In genomic region chr2:231050018-231050901, GRCh38 we compare ENCODE assay signal across 1 cellular context.
TF ChIP-seq lines count a peak whose summit lies in the region.

No MANE protein-coding gene starts in this region.

TF ChIP-seq in HepG2, 621 proteins besides CTCF, POLR2A, EP300 and RAD21 (continued from another document and continues in another):
- peak; percentile 100 for TF ChIP-seq PAF1 (CRISPR knock-in tag; IDR thresholded peaks at IDR 0.05)
- peak; percentile 88; the same call in 1 of the 2 replicates for TF ChIP-seq ZFP82 (CRISPR knock-in tag; IDR thresholded peaks at IDR 0.05; ENCODE audit: borderline replicate concordance)
- peak; percentile 46; the same call in 1 of the 2 replicates for TF ChIP-seq TFDP1 (CRISPR knock-in tag; IDR thresholded peaks at IDR 0.05; ENCODE audit: borderline replicate concordance)
- TF ChIP-seq ZBTB33 (CRISPR knock-in tag; IDR thresholded peaks at IDR 0.05): peak; percentile 83; the same call in 1 of the 2 replicates
- TF ChIP-seq ZNF780A (CRISPR knock-in tag; IDR thresholded peaks at IDR 0.05): peak; percentile 63; the same call in 1 of the 2 replicates
- TF ChIP-seq PCBP1 (IDR thresholded peaks at IDR 0.05; ENCODE audit: borderline replicate concordance, low read depth, low read length): no peak
- TF ChIP-seq ZZZ3 (CRISPR knock-in tag; IDR thresholded peaks at IDR 0.05; ENCODE audit: borderline replicate concordance): no peak
- TF ChIP-seq ZNF441 (CRISPR knock-in tag; IDR thresholded peaks at IDR 0.05; ENCODE audit: borderline replicate concordance): peak; percentile 97
- TF ChIP-seq, protein P1, sequence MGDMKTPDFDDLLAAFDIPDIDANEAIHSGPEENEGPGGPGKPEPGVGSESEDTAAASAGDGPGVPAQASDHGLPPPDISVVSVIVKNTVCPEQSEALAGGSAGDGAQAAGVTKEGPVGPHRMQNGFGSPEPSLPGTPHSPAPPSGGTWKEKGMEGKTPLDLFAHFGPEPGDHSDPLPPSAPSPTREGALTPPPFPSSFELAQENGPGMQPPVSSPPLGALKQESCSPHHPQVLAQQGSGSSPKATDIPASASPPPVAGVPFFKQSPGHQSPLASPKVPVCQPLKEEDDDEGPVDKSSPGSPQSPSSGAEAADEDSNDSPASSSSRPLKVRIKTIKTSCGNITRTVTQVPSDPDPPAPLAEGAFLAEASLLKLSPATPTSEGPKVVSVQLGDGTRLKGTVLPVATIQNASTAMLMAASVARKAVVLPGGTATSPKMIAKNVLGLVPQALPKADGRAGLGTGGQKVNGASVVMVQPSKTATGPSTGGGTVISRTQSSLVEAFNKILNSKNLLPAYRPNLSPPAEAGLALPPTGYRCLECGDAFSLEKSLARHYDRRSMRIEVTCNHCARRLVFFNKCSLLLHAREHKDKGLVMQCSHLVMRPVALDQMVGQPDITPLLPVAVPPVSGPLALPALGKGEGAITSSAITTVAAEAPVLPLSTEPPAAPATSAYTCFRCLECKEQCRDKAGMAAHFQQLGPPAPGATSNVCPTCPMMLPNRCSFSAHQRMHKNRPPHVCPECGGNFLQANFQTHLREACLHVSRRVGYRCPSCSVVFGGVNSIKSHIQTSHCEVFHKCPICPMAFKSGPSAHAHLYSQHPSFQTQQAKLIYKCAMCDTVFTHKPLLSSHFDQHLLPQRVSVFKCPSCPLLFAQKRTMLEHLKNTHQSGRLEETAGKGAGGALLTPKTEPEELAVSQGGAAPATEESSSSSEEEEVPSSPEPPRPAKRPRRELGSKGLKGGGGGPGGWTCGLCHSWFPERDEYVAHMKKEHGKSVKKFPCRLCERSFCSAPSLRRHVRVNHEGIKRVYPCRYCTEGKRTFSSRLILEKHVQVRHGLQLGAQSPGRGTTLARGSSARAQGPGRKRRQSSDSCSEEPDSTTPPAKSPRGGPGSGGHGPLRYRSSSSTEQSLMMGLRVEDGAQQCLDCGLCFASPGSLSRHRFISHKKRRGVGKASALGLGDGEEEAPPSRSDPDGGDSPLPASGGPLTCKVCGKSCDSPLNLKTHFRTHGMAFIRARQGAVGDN (CRISPR knock-in tag; IDR thresholded peaks at IDR 0.05): peak; percentile 86
- peak; percentile 86; the same call in 1 of the 2 replicates for TF ChIP-seq ARHGAP35 (CRISPR knock-in tag; IDR thresholded peaks at IDR 0.05; ENCODE audit: borderline replicate concordance)
- peak; percentile 99 for TF ChIP-seq HNF1B (CRISPR knock-in tag; IDR thresholded peaks at IDR 0.05)
- TF ChIP-seq PHB2 (IDR thresholded peaks at IDR 0.05; ENCODE audit: partially characterized antibody): no peak
- TF ChIP-seq CHD2 (IDR thresholded peaks at IDR 0.05; ENCODE audit: low read depth, low read length): peak; percentile 22; the same call in 1 of the 2 replicates
- TF ChIP-seq, protein P2, sequence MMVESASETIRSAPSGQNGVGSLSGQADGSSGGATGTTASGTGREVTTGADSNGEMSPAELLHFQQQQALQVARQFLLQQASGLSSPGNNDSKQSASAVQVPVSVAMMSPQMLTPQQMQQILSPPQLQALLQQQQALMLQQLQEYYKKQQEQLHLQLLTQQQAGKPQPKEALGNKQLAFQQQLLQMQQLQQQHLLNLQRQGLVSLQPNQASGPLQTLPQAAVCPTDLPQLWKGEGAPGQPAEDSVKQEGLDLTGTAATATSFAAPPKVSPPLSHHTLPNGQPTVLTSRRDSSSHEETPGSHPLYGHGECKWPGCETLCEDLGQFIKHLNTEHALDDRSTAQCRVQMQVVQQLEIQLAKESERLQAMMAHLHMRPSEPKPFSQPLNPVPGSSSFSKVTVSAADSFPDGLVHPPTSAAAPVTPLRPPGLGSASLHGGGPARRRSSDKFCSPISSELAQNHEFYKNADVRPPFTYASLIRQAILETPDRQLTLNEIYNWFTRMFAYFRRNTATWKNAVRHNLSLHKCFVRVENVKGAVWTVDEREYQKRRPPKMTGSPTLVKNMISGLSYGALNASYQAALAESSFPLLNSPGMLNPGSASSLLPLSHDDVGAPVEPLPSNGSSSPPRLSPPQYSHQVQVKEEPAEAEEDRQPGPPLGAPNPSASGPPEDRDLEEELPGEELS (CRISPR knock-in tag; IDR thresholded peaks at IDR 0.05): peak; percentile 98
- peak; percentile 92; the same call in 1 of the 2 replicates for TF ChIP-seq MIXL1 (CRISPR knock-in tag; IDR thresholded peaks at IDR 0.05)
- peak; percentile 67; the same call in 1 of the 2 replicates for TF ChIP-seq MAZ (IDR thresholded peaks at IDR 0.05; ENCODE audit: borderline replicate concordance, low read depth, low read length)
- TF ChIP-seq MAZ (CRISPR knock-in tag; IDR thresholded peaks at IDR 0.05; ENCODE audit: low read depth): peak; percentile 79; the same call in 1 of the 2 replicates
- peak; percentile 73; the same call in 1 of the 2 replicates for TF ChIP-seq GTF3A (CRISPR knock-in tag; conservative IDR thresholded peaks at IDR 0.05)
- peak; percentile 77; the same call in 1 of the 2 replicates for TF ChIP-seq ZNF136 (CRISPR knock-in tag; IDR thresholded peaks at IDR 0.05; ENCODE audit: low read depth)
- peak; percentile 97 for TF ChIP-seq ZKSCAN8 (CRISPR knock-in tag; IDR thresholded peaks at IDR 0.05; ENCODE audit: borderline replicate concordance)
- no peak for TF ChIP-seq PAWR (CRISPR knock-in tag; IDR thresholded peaks at IDR 0.05; ENCODE audit: borderline replicate concordance)
- TF ChIP-seq ZFP90 (CRISPR knock-in tag; IDR thresholded peaks at IDR 0.05; ENCODE audit: borderline replicate concordance): peak; percentile 98
- no peak for TF ChIP-seq NFATC3 (CRISPR knock-in tag; IDR thresholded peaks at IDR 0.05)
- TF ChIP-seq, protein P3, sequence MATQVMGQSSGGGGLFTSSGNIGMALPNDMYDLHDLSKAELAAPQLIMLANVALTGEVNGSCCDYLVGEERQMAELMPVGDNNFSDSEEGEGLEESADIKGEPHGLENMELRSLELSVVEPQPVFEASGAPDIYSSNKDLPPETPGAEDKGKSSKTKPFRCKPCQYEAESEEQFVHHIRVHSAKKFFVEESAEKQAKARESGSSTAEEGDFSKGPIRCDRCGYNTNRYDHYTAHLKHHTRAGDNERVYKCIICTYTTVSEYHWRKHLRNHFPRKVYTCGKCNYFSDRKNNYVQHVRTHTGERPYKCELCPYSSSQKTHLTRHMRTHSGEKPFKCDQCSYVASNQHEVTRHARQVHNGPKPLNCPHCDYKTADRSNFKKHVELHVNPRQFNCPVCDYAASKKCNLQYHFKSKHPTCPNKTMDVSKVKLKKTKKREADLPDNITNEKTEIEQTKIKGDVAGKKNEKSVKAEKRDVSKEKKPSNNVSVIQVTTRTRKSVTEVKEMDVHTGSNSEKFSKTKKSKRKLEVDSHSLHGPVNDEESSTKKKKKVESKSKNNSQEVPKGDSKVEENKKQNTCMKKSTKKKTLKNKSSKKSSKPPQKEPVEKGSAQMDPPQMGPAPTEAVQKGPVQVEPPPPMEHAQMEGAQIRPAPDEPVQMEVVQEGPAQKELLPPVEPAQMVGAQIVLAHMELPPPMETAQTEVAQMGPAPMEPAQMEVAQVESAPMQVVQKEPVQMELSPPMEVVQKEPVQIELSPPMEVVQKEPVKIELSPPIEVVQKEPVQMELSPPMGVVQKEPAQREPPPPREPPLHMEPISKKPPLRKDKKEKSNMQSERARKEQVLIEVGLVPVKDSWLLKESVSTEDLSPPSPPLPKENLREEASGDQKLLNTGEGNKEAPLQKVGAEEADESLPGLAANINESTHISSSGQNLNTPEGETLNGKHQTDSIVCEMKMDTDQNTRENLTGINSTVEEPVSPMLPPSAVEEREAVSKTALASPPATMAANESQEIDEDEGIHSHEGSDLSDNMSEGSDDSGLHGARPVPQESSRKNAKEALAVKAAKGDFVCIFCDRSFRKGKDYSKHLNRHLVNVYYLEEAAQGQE (IDR thresholded peaks at IDR 0.05; ENCODE audit: borderline replicate concordance in 1 of 2, low read depth in 1 of 2, low read length in 2 of 2): peak in 1 of 2 experiments; percentile 79; a peak in 2 of 4 replicates
- TF ChIP-seq ZBTB2 (CRISPR knock-in tag; IDR thresholded peaks at IDR 0.05; ENCODE audit: low read depth): peak; percentile 64; the same call in 1 of the 2 replicates
- TF ChIP-seq ZNF232 (CRISPR knock-in tag; IDR thresholded peaks at IDR 0.05; ENCODE audit: borderline replicate concordance): peak; percentile 98
- TF ChIP-seq ATF7-NPFF (CRISPR knock-in tag; IDR thresholded peaks at IDR 0.05; ENCODE audit: low read depth): peak; percentile 92
- TF ChIP-seq ZNF234 (CRISPR knock-in tag; conservative IDR thresholded peaks at IDR 0.05): no peak
- no peak for TF ChIP-seq ZNF883 (CRISPR knock-in tag; IDR thresholded peaks at IDR 0.05; ENCODE audit: not compliant biosample characterization)
- TF ChIP-seq KDM6A (CRISPR knock-in tag; IDR thresholded peaks at IDR 0.05; ENCODE audit: low read depth): peak; percentile 100
- 0 out of 2 replicates have a peak, but pooled peaks have one; percentile 6 for TF ChIP-seq PHF20 (CRISPR knock-in tag; IDR thresholded peaks at IDR 0.05)
- TF ChIP-seq TEAD3 (CRISPR knock-in tag; optimal IDR thresholded peaks at IDR 0.05; ENCODE audit: borderline replicate concordance): peak; percentile 99
- TF ChIP-seq EEA1 (CRISPR knock-in tag; IDR thresholded peaks at IDR 0.05; ENCODE audit: borderline replicate concordance): no peak
- 0 out of 2 replicates have a peak, but pooled peaks have one; percentile 48 for TF ChIP-seq CHCHD3 (CRISPR knock-in tag; IDR thresholded peaks at IDR 0.05)
- TF ChIP-seq, protein P4, sequence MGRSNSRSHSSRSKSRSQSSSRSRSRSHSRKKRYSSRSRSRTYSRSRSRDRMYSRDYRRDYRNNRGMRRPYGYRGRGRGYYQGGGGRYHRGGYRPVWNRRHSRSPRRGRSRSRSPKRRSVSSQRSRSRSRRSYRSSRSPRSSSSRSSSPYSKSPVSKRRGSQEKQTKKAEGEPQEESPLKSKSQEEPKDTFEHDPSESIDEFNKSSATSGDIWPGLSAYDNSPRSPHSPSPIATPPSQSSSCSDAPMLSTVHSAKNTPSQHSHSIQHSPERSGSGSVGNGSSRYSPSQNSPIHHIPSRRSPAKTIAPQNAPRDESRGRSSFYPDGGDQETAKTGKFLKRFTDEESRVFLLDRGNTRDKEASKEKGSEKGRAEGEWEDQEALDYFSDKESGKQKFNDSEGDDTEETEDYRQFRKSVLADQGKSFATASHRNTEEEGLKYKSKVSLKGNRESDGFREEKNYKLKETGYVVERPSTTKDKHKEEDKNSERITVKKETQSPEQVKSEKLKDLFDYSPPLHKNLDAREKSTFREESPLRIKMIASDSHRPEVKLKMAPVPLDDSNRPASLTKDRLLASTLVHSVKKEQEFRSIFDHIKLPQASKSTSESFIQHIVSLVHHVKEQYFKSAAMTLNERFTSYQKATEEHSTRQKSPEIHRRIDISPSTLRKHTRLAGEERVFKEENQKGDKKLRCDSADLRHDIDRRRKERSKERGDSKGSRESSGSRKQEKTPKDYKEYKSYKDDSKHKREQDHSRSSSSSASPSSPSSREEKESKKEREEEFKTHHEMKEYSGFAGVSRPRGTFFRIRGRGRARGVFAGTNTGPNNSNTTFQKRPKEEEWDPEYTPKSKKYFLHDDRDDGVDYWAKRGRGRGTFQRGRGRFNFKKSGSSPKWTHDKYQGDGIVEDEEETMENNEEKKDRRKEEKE (IDR thresholded peaks at IDR 0.05): no peak
- no peak; the same call in 1 of the 2 replicates for TF ChIP-seq SRY (CRISPR knock-in tag; IDR thresholded peaks at IDR 0.05)
